Comparison of ENCODE assay signal across 38 cellular contexts in genomic region chr6:110440026-110440425, GRCh38. TPM values are rescaled to one million over a fixed set of nuclear protein-coding genes. Genes with fewer than 3 reads are reported as not detected.
"Had no signal": no experiment of that assay in that cellular context is flagged by ENCODE, and none has a peak within 500 bp of the region (broad histone marks: within the 10 kb centered on the region; RNA-seq: fewer than 3 reads in every experiment).

No MANE protein-coding gene starts in this region.

- H3K4me2 ChIP-seq: KMS-11 had no signal

- DNase-seq: Karpas-422, Kasumi-1, KBM-7, KG1, MG63, MM.1S, MV-4-11, NCI-H1048, NCI-H1092, NCI-H1092 treated with DMSO at 0.1 percent for 48 hours, NCI-H1105, NCI-H1105 treated with DMSO at 0.1 percent for 48 hours, NCI-H1417, NCI-H1417 treated with DMSO at 0.1 percent for 48 hours, NCI-H1436, NCI-H1436 treated with DMSO at 0.1 percent for 48 hours, NCI-H146, NCI-H1694, NCI-H1694 treated with DMSO at 0.1 percent for 48 hours, NCI-H187, NCI-H187 treated with DMSO at 0.1 percent for 48 hours, NCI-H1930, NCI-H2029, NCI-H2029 treated with DMSO at 0.1 percent for 48 hours, NCI-H2081, NCI-H2081 treated with DMSO at 0.1 percent for 48 hours, NCI-H2107, NCI-H2171, NCI-H2171 treated with DMSO at 0.1 percent for 48 hours, NCI-H2227 treated with DMSO at 0.1 percent for 48 hours, NCI-H226, NCI-H345, NCI-H446, NCI-H446 treated with DMSO at 0.1 percent for 48 hours had no signal

- H3K27me3 ChIP-seq: MG63 had no signal

- H3K36me3 ChIP-seq: MG63 had no signal

- H3K9me3 ChIP-seq: MG63 had no signal

- H3K4me3 ChIP-seq: MG63 had no signal

- H3K27ac ChIP-seq: KMS-11 had no signal

- H3K9ac ChIP-seq: KMS-11 had no signal

RNA-seq across cellular contexts. Expression of gene DDO, which starts 24.7 kb away (rescaled TPM):
- total RNA-seq: MCF 10A had no signal

RNA-seq across cellular contexts. Expression of gene SLC22A16, which starts 36.4 kb away (rescaled TPM):
- total RNA-seq: LHCN-M2, MCF 10A, NCI-H460 had no signal
